Comparison of ENCODE assay signal across 28 cellular contexts in genomic region chr15:67806539-67806935, GRCh38. TPM values are rescaled to one million over a fixed set of nuclear protein-coding genes. Genes with fewer than 3 reads are reported as not detected.
DNase-seq lines count a peak whose midpoint lies in the region; ATAC-seq, FAIRE-seq and TF ChIP-seq lines count a peak whose summit lies in the region.
"Had no signal": no experiment of that assay in that cellular context is flagged by ENCODE, and none has a peak within 500 bp of the region (broad histone marks: within the 10 kb centered on the region; RNA-seq: fewer than 3 reads in every experiment).

No MANE protein-coding gene starts in this region.

- POLR2A ChIA-PET in WTC11 (lab: Charles Lee) = no interaction called here

- no peaks in the 10 kb centered on the region for H3K36me3 Mint-ChIP-seq in WTC11
- peaks cover 18% of the 10 kb centered on the region for H3K36me3 Mint-ChIP-seq in nephron progenitor cell (ENCODE audit: low read depth)

- H3K9ac ChIP-seq in kidney (ENCODE audit: low read length in 2 of 2) = no peak overlapping the region

- H3K27ac ChIP-seq in kidney (ENCODE audit: low read depth in 2 of 2, low read length in 2 of 2) (no peak overlapping the region), sigmoid colon (no peak overlapping the region)
- H3K27ac ChIP-seq: 22Rv1, HL-60, SJCRH30 had no signal

- 96 to 97% methylated on average over 18 of the region's 18 CpGs for WGBS in sigmoid colon, 2 donors

- H3K4me1 ChIP-seq in kidney (ENCODE audit: control insufficient read depth in 1 of 2, insufficient read depth in 1 of 2, low read depth in 1 of 2, low read length in 2 of 2) (peaks cover 0 to 6% of the 10 kb centered on the region in 2 donors), sigmoid colon (no peaks in the 10 kb centered on the region)

- no peak overlapping the region for H3K27ac Mint-ChIP-seq in WTC11
- no peak overlapping the region for H3K27ac Mint-ChIP-seq in nephron progenitor cell
- H3K27ac Mint-ChIP-seq: CD14-positive monocyte had no signal

- peak; percentile 31 for DNase-seq in activated effector memory CD4-positive, alpha-beta T cell treated with anti-CD3 and anti-CD28 coated beads, Interleukin-2, amount 50 U/mL, for 16 hours
- DNase-seq in activated effector memory CD4-positive, alpha-beta T cell treated with Interleukin-2 at 50 U/mL for 16 hours = no peak
- DNase-seq in WTC11 (ENCODE audit: low spot score) (peak; percentile 12), kidney (peak; percentile 58), sigmoid colon (peak; percentile 55), nephron progenitor cell (no peak), NCI-H510A treated with DMSO at 0.1 percent for 48 hours (lab: John Stamatoyannopoulos, UW) (no peak)
- DNase-seq: EL, GF-D8, MM.1S, NCI-H1048, NCI-H1417 treated with DMSO at 0.1 percent for 48 hours, NCI-H187 treated with DMSO at 0.1 percent for 48 hours, NCI-H2107, NCI-H748 treated with DMSO at 0.1 percent for 48 hours, SJCRH30 had no signal

- TF ChIP-seq EP300 in sigmoid colon (IDR thresholded peaks at IDR 0.05) = no peak

- H3K4me3 Mint-ChIP-seq in WTC11 (no peak overlapping the region), nephron progenitor cell (no peak overlapping the region)
- H3K4me3 Mint-ChIP-seq: CD14-positive monocyte had no signal

- CTCF ChIA-PET in WTC11 (lab: Charles Lee) = no interaction called here

- H3K27me3 ChIP-seq in sigmoid colon = no peaks in the 10 kb centered on the region
- H3K27me3 ChIP-seq: SJCRH30 had no signal

- TF ChIP-seq CTCF in WTC11 (IDR thresholded peaks at IDR 0.05) = no peak
- no peak for TF ChIP-seq CTCF in kidney (IDR thresholded peaks at IDR 0.05; ENCODE audit: borderline replicate concordance, extremely low read depth, insufficient read depth)
- no peak for TF ChIP-seq CTCF in sigmoid colon (IDR thresholded peaks at IDR 0.05)
- no peak for TF ChIP-seq CTCF in nephron progenitor cell (IDR thresholded peaks at IDR 0.05)

- H3K4me1 Mint-ChIP-seq in WTC11 = peaks cover 29% of the 10 kb centered on the region
- peaks cover 61% of the 10 kb centered on the region for H3K4me1 Mint-ChIP-seq in nephron progenitor cell
- H3K4me1 Mint-ChIP-seq: CD14-positive monocyte had no signal

- TF ChIP-seq POLR2A in sigmoid colon (IDR thresholded peaks at IDR 0.05) = no peak

- H3K4me3 ChIP-seq in kidney (ENCODE audit: low read length in 2 of 2) = no peak overlapping the region
- no peak overlapping the region for H3K4me3 ChIP-seq in sigmoid colon
- H3K4me3 ChIP-seq: K562, SJCRH30 had no signal

- intact Hi-C loops in kidney (cut with DNase I) (no loop called here), sigmoid colon (cut with DNase I) (no loop called here)

- H3K36me3 ChIP-seq in kidney (ENCODE audit: control insufficient read depth in 1 of 2, insufficient read depth in 2 of 2, low read length in 2 of 2) (peaks cover 0 to 6% of the 10 kb centered on the region in 2 donors), sigmoid colon (peaks cover 0 to 29% (median 0%) of the 10 kb centered on the region in 4 donors)
- H3K36me3 ChIP-seq: SJCRH30 had no signal

- H3K9me3 ChIP-seq in kidney (ENCODE audit: control insufficient read depth in 1 of 2, low read length in 2 of 2) (no peaks in the 10 kb centered on the region), sigmoid colon (no peaks in the 10 kb centered on the region)
- H3K9me3 ChIP-seq: SJCRH30 had no signal

- no peaks in the 10 kb centered on the region for H3K27me3 Mint-ChIP-seq in WTC11 (ENCODE audit: low read depth)
- peaks cover 21% of the 10 kb centered on the region for H3K27me3 Mint-ChIP-seq in nephron progenitor cell (ENCODE audit: low read depth, poor library complexity)

- no peak for FAIRE-seq in kidney (lab: Jason Lieb, UNC)
- FAIRE-seq: GM19239, H54, HepG2, K562 had no signal

- H3K9me3 Mint-ChIP-seq in WTC11 = no peaks in the 10 kb centered on the region
- H3K9me3 Mint-ChIP-seq in nephron progenitor cell = no peaks in the 10 kb centered on the region

- ATAC-seq in WTC11 (no peak), GM21619 (IDR thresholded peaks at IDR 0.05; ENCODE audit: unreplicated experiment) (no peak)
- ATAC-seq: HepG2, K562, Panc1 had no signal

TF ChIP-seq in WTC11, 78 proteins besides CTCF, POLR2A, EP300 and RAD21 (continues in another document):
- no peak for TF ChIP-seq ZNF281 (CRISPR knock-in tag; IDR thresholded peaks at IDR 0.05)
- no peak for TF ChIP-seq AR (CRISPR knock-in tag; IDR thresholded peaks at IDR 0.05)
- no peak for TF ChIP-seq MLX (CRISPR knock-in tag; IDR thresholded peaks at IDR 0.05)
- TF ChIP-seq SOX15 (CRISPR knock-in tag; IDR thresholded peaks at IDR 0.05) = no peak
- no peak for TF ChIP-seq FOXJ3 (CRISPR knock-in tag; IDR thresholded peaks at IDR 0.05; ENCODE audit: borderline replicate concordance)
- no peak for TF ChIP-seq IRF2 (CRISPR knock-in tag; IDR thresholded peaks at IDR 0.05; ENCODE audit: borderline replicate concordance, low read depth)
- no peak for TF ChIP-seq RORB (CRISPR knock-in tag; IDR thresholded peaks at IDR 0.05)
- TF ChIP-seq ZNF512 (CRISPR knock-in tag; IDR thresholded peaks at IDR 0.05; ENCODE audit: borderline replicate concordance) = no peak
- no peak for TF ChIP-seq MYBL2 (CRISPR knock-in tag; IDR thresholded peaks at IDR 0.05)
- no peak for TF ChIP-seq MXD4 (CRISPR knock-in tag; IDR thresholded peaks at IDR 0.05; ENCODE audit: borderline replicate concordance)
- no peak for TF ChIP-seq EMX1 (CRISPR knock-in tag; IDR thresholded peaks at IDR 0.05)

RNA-seq across cellular contexts. Expression of gene SKOR1, which starts 18.8 kb away (rescaled TPM):
- 0.09 to 0.22 TPM (median 0.11 TPM) in 3 replicates for total RNA-seq in WTC11 (2021)
- 0.57 TPM for total RNA-seq in kidney
- polyA plus RNA-seq in kidney (ENCODE audit: insufficient read depth, low read depth, low replicate concordance) = 0.22 TPM
- 1 to 10 TPM in 2 of 4 donors, under 1 TPM in 1, not detected in 1; 0.99 to 1.6 (median 1.1) TPM for total RNA-seq in sigmoid colon
- under 1 TPM in 1 of 3 donors, not detected in 2; 0.25 TPM for polyA plus RNA-seq in sigmoid colon
- polyA plus RNA-seq: CD14-positive monocyte had no signal

RNA-seq across cellular contexts. Expression of gene RNU6-1, which starts 33.3 kb away (rescaled TPM):
- not detected in 3 replicates for total RNA-seq in WTC11 (2021)
- not detected for total RNA-seq in kidney
- not detected for polyA plus RNA-seq in kidney (ENCODE audit: insufficient read depth, low read depth, low replicate concordance)
- not detected for total RNA-seq in sigmoid colon
- polyA plus RNA-seq in sigmoid colon = not detected
- total RNA-seq: HT-29, K562, LHCN-M2, NCI-H460, SJCRH30 had no signal
- polyA plus RNA-seq: CD14-positive monocyte, HepG2, K562 had no signal

Comparison
In these comparisons a context has a peak if more than half of its experiments do, and no peak if none do; other contexts are left out.
1. DNase-seq: peak in activated effector memory CD4-positive, alpha-beta T cell treated with anti-CD3 and anti-CD28 coated beads, Interleukin-2, amount 50 U/mL, for 16 hours (single experiment), WTC11 (single experiment), kidney (single experiment) and sigmoid colon (single experiment); none in activated effector memory CD4-positive, alpha-beta T cell treated with Interleukin-2 at 50 U/mL for 16 hours (single experiment), nephron progenitor cell (single experiment) and NCI-H510A treated with DMSO at 0.1 percent for 48 hours (single experiment).